Comparison of ENCODE assay signal across 23 cellular contexts in genomic region chr15:48717458-48717857, GRCh38.
DNase-seq lines count a peak whose midpoint lies in the region; ATAC-seq and TF ChIP-seq lines count a peak whose summit lies in the region.
"Had no signal": no experiment of that assay in that cellular context is flagged by ENCODE, and none has a peak within 500 bp of the region (broad histone marks: within the 10 kb centered on the region; RNA-seq: fewer than 3 reads in every experiment).

No MANE protein-coding gene starts in this region.

- no peak overlapping the region for H3K23ac ChIP-seq in neuronal stem cell (ENCODE audit: low read depth, low read length, poor library complexity)

- H2AFZ ChIP-seq in neuronal stem cell (ENCODE audit: low read length), result no peak overlapping the region

- peaks cover 6% of the 10 kb centered on the region for H3K4me1 ChIP-seq in RWPE2 (ENCODE audit: insufficient read depth, poor library complexity, severe bottlenecking)
- no peaks in the 10 kb centered on the region for H3K4me1 ChIP-seq in neuronal stem cell (ENCODE audit: control insufficient read depth in 2 of 2, insufficient read depth in 1 of 2, low read depth in 1 of 2, low read length in 2 of 2)

- no peaks in the 10 kb centered on the region for H3K27me3 Mint-ChIP-seq in osteocyte (ENCODE audit: unreplicated experiment)
- H3K27me3 Mint-ChIP-seq: activated naive CD4-positive, alpha-beta T cell treated with anti-CD3 and anti-CD28 coated beads, Interleukin-2, amount 50 U/mL, for 24 hours; stimulated activated naive CD8-positive, alpha-beta T cell treated with anti-CD3 and anti-CD28 coated beads, Interleukin-15, amount 100 ng/mL, for 72 hours had no signal

- peak; percentile 57 for TF ChIP-seq CTCF in RWPE2 (IDR thresholded peaks at IDR 0.05; ENCODE audit: poor library complexity, severe bottlenecking)
- TF ChIP-seq CTCF in epithelial cell of esophagus (IDR thresholded peaks at IDR 0.05; ENCODE audit: insufficient read depth, low read depth, low read length, missing control alignments), result no peak
- peak; percentile 43 for TF ChIP-seq CTCF in osteocyte (IDR thresholded peaks at IDR 0.05)

- no peak overlapping the region for H4K91ac ChIP-seq in neuronal stem cell (ENCODE audit: low read depth, low read length, poor library complexity)

- H3K36me3 Mint-ChIP-seq in osteocyte (ENCODE audit: unreplicated experiment), result peaks cover 10% of the 10 kb centered on the region

- no peak overlapping the region for H2AK5ac ChIP-seq in neuronal stem cell (ENCODE audit: low read depth, low read length)

- no peak overlapping the region for H4K8ac ChIP-seq in neuronal stem cell (ENCODE audit: low read depth, low read length)

- H3K4ac ChIP-seq in neuronal stem cell (ENCODE audit: low read length), result no peak overlapping the region

- H3K18ac ChIP-seq in neuronal stem cell (ENCODE audit: low read length), result no peak overlapping the region

- no peak overlapping the region for H3K4me3 Mint-ChIP-seq in osteocyte (ENCODE audit: unreplicated experiment)
- H3K4me3 Mint-ChIP-seq: activated naive CD4-positive, alpha-beta T cell treated with anti-CD3 and anti-CD28 coated beads, Interleukin-2, amount 50 U/mL, for 24 hours; nephron; stimulated activated naive CD8-positive, alpha-beta T cell treated with anti-CD3 and anti-CD28 coated beads, Interleukin-15, amount 100 ng/mL, for 72 hours had no signal

- DNase-seq in NCI-H748 (lab: John Stamatoyannopoulos, UW; ENCODE audit: unreplicated experiment), result peak; percentile 0
- DNase-seq in NCI-H748 treated with DMSO at 0.1 percent for 48 hours (lab: John Stamatoyannopoulos, UW), result no peak
- no peak for DNase-seq in RWPE2 (ENCODE audit: low spot score)
- peak; percentile 10 for DNase-seq in epithelial cell of esophagus (ENCODE audit: low read depth)
- DNase-seq in osteocyte (ENCODE audit: extremely low spot score, unreplicated experiment), result no peak
- DNase-seq in LoVo (ENCODE audit: low spot score), result no peak
- no peak for DNase-seq in neuronal stem cell (ENCODE audit: low spot score)
- DNase-seq in HuH-7 (ENCODE audit: low spot score), result no peak
- DNase-seq: activated CD4-positive, alpha-beta T cell treated with anti-CD3 and anti-CD28 coated beads, Interleukin-2, amount 50 U/mL, for 4 hours; activated T-cell treated with anti-CD3 and anti-CD28 coated beads, Interleukin-2, amount 50 U/mL, for 1 hour; brain microvascular endothelial cell; effector CD8-positive, alpha-beta T cell; KG1; mammary epithelial cell; NCI-H1105 treated with DMSO at 0.1 percent for 48 hours; NCI-H2171 treated with DMSO at 0.1 percent for 48 hours; NK-92 treated with Interleukin-12 subunit alpha and Interleukin-12 subunit beta, amount 100 ng/mL, for 24 hours; stimulated activated naive CD8-positive, alpha-beta T cell treated with anti-CD3 and anti-CD28 coated beads, Interleukin-15, amount 100 ng/mL, for 72 hours had no signal

- H2BK15ac ChIP-seq in neuronal stem cell (ENCODE audit: low read length), result no peak overlapping the region

- no peak overlapping the region for H2BK5ac ChIP-seq in neuronal stem cell (ENCODE audit: low read length)

- H3K4me3 ChIP-seq in RWPE2 (ENCODE audit: severe bottlenecking), result no peak overlapping the region
- no peak overlapping the region for H3K4me3 ChIP-seq in epithelial cell of esophagus (ENCODE audit: low read length)
- H3K4me3 ChIP-seq in neuronal stem cell (ENCODE audit: low read length in 2 of 2), result no peak overlapping the region
- H3K4me3 ChIP-seq: gastroesophageal sphincter, SJSA1 had no signal

- no peak overlapping the region for H3K4me2 ChIP-seq in neuronal stem cell (ENCODE audit: insufficient read depth, low read length, poor library complexity, severe bottlenecking)

- no CpG with 5 or more reads among the region's 4 CpGs for WGBS in neuronal stem cell (ENCODE audit: extremely low coverage in 2 of 2, insufficient read length in 2 of 2, insufficient replicate concordance in 1 of 2), 2 donors

- no peak overlapping the region for H3K14ac ChIP-seq in neuronal stem cell (ENCODE audit: low read length)

- H3K9ac ChIP-seq in neuronal stem cell (ENCODE audit: low read depth, low read length, poor library complexity), result no peak overlapping the region

- H2BK120ac ChIP-seq in neuronal stem cell (ENCODE audit: low read depth, low read length), result no peak overlapping the region

- ATAC-seq in RWPE2 (ENCODE audit: low read depth), result peak; percentile 58; the same call in 1 of the 3 replicates
- ATAC-seq: gastroesophageal sphincter; stimulated activated naive CD8-positive, alpha-beta T cell treated with anti-CD3 and anti-CD28 coated beads, Interleukin-15, amount 100 ng/mL, for 72 hours had no signal

- H2BK12ac ChIP-seq in neuronal stem cell (ENCODE audit: low read length), result no peak overlapping the region

- H3K9me3 ChIP-seq in RWPE2 (ENCODE audit: severe bottlenecking) (no peaks in the 10 kb centered on the region), neuronal stem cell (replicated peaks in 1 of 2; ENCODE audit: control insufficient read depth in 2 of 2, insufficient read depth in 1 of 2, low read depth in 1 of 2, low read length in 2 of 2) (peaks cover 2 to 8% of the 10 kb centered on the region in 2 donors)

- peaks cover 12% of the 10 kb centered on the region for H3K9me3 Mint-ChIP-seq in osteocyte (ENCODE audit: unreplicated experiment)

- no peak overlapping the region for H3K27ac Mint-ChIP-seq in osteocyte (ENCODE audit: unreplicated experiment)
- H3K27ac Mint-ChIP-seq: activated naive CD4-positive, alpha-beta T cell treated with anti-CD3 and anti-CD28 coated beads, Interleukin-2, amount 50 U/mL, for 24 hours; nephron; stimulated activated naive CD8-positive, alpha-beta T cell treated with anti-CD3 and anti-CD28 coated beads, Interleukin-15, amount 100 ng/mL, for 72 hours had no signal

- peaks cover 17% of the 10 kb centered on the region for H3K4me1 Mint-ChIP-seq in osteocyte (ENCODE audit: unreplicated experiment)
- H3K4me1 Mint-ChIP-seq: activated naive CD4-positive, alpha-beta T cell treated with anti-CD3 and anti-CD28 coated beads, Interleukin-2, amount 50 U/mL, for 24 hours; stimulated activated naive CD8-positive, alpha-beta T cell treated with anti-CD3 and anti-CD28 coated beads, Interleukin-15, amount 100 ng/mL, for 72 hours had no signal

- no peak overlapping the region for H3K27ac ChIP-seq in RWPE2 (ENCODE audit: poor library complexity, severe bottlenecking)
- no peak overlapping the region for H3K27ac ChIP-seq in neuronal stem cell (replicated peaks; ENCODE audit: low read length)
- H3K27ac ChIP-seq: brain microvascular endothelial cell, HL-60, SJSA1 had no signal

- no peaks in the 10 kb centered on the region for H3K27me3 ChIP-seq in RWPE2 (ENCODE audit: insufficient read depth, poor library complexity, severe bottlenecking)
- no peaks in the 10 kb centered on the region for H3K27me3 ChIP-seq in neuronal stem cell (ENCODE audit: control insufficient read depth in 3 of 3, insufficient read depth in 3 of 3, low read depth in 1 of 3, low read length in 3 of 3)
- H3K27me3 ChIP-seq: brain microvascular endothelial cell, gastroesophageal sphincter, SJSA1 had no signal

- H3K79me1 ChIP-seq in neuronal stem cell (ENCODE audit: low read depth, low read length), result no peaks in the 10 kb centered on the region

- no peaks in the 10 kb centered on the region for H3K36me3 ChIP-seq in RWPE2 (ENCODE audit: low read depth)
- no peaks in the 10 kb centered on the region for H3K36me3 ChIP-seq in neuronal stem cell (replicated peaks in 1 of 2; ENCODE audit: control insufficient read depth in 2 of 2, insufficient read depth in 2 of 2, low read length in 2 of 2)
- H3K36me3 ChIP-seq: brain microvascular endothelial cell, gastroesophageal sphincter, SJSA1 had no signal

Comparison
In these comparisons a context has a peak if more than half of its experiments do, and no peak if none do; other contexts are left out.
1. DNase-seq: peak in NCI-H748 (single experiment) and epithelial cell of esophagus (single experiment); none in NCI-H748 treated with DMSO at 0.1 percent for 48 hours (single experiment), RWPE2 (single experiment), osteocyte (single experiment), LoVo (single experiment), neuronal stem cell (single experiment) and HuH-7 (single experiment).